1 cellular context compared by ENCODE assay signal in genomic region chr6:26249709-26249958, GRCh38.
TF ChIP-seq lines count a peak whose summit lies in the region.

No MANE protein-coding gene starts in this region.

TF ChIP-seq in GM12878, 131 proteins besides CTCF, POLR2A, EP300 and RAD21 (continued from another document and continues in another):
- TF ChIP-seq E2F4 (IDR thresholded peaks at IDR 0.05; ENCODE audit: low read depth, low read length) (no peak), BHLHE40 (IDR thresholded peaks at IDR 0.05; ENCODE audit: borderline replicate concordance in 1 of 2, low read depth in 2 of 2, low read length in 1 of 2) (no peak), HDAC2 (IDR thresholded peaks at IDR 0.05) (no peak), MYB (IDR thresholded peaks at IDR 0.05; ENCODE audit: borderline replicate concordance, low read depth, low read length) (no peak), PML (IDR thresholded peaks at IDR 0.05; ENCODE audit: low read length) (no peak), KDM1A (IDR thresholded peaks at IDR 0.05; ENCODE audit: borderline replicate concordance) (no peak), DPF2 (IDR thresholded peaks at IDR 0.05) (0 out of 2 replicates have a peak, but pooled peaks have one; percentile 23), YBX1 (IDR thresholded peaks at IDR 0.05) (no peak), TCF12 (IDR thresholded peaks at IDR 0.05; ENCODE audit: low read depth, low read length) (no peak), JUNB (IDR thresholded peaks at IDR 0.05) (no peak), SKIL (IDR thresholded peaks at IDR 0.05; ENCODE audit: low read depth, poor library complexity, severe bottlenecking) (no peak), ZNF217 (IDR thresholded peaks at IDR 0.05) (no peak), SUZ12 (IDR thresholded peaks at IDR 0.05; ENCODE audit: unreplicated experiment) (no peak), PAX8 (IDR thresholded peaks at IDR 0.05) (0 out of 2 replicates have a peak, but pooled peaks have one; percentile 84), ZBTB33 (IDR thresholded peaks at IDR 0.05) (no peak), MEF2A (IDR thresholded peaks at IDR 0.05; ENCODE audit: insufficient read depth, low read depth, low read length) (0 out of 2 replicates have a peak, but pooled peaks have one; percentile 3), RUNX3 (IDR thresholded peaks at IDR 0.05; ENCODE audit: low read length) (0 out of 2 replicates have a peak, but pooled peaks have one; percentile 1), EED (IDR thresholded peaks at IDR 0.05; ENCODE audit: low read depth) (no peak; the same call in 1 of the 2 replicates), POU2F2 (IDR thresholded peaks at IDR 0.05; ENCODE audit: borderline replicate concordance, low read depth, low read length) (peak; percentile 46; the same call in 1 of the 3 replicates), PBX3 (IDR thresholded peaks at IDR 0.05; ENCODE audit: insufficient replicate concordance, low read depth, low read length) (no peak), MAX (IDR thresholded peaks at IDR 0.05; ENCODE audit: low read depth, low read length) (no peak), GABPA (IDR thresholded peaks at IDR 0.05; ENCODE audit: low read depth) (no peak), ATF3 (IDR thresholded peaks at IDR 0.05; ENCODE audit: borderline replicate concordance, extremely low read depth, low read depth, low read length) (no peak), ZBTB4 (CRISPR knock-in tag; IDR thresholded peaks at IDR 0.05) (peak; percentile 93), HDAC6 (IDR thresholded peaks at IDR 0.05; ENCODE audit: unreplicated experiment) (no peak), ETV6 (conservative IDR thresholded peaks at IDR 0.05 in 1 of 2, IDR thresholded peaks at IDR 0.05 in 1 of 2; ENCODE audit: borderline replicate concordance in 1 of 2, low read depth in 1 of 2) (no peak), SREBF2 (IDR thresholded peaks at IDR 0.05; ENCODE audit: low read length) (no peak), BCLAF1 (IDR thresholded peaks at IDR 0.05) (no peak), KLF5 (IDR thresholded peaks at IDR 0.05; ENCODE audit: partially characterized antibody) (no peak), ZSCAN29 (IDR thresholded peaks at IDR 0.05) (peak; percentile 22), ZNF622 (IDR thresholded peaks at IDR 0.05) (no peak), TAF1 (IDR thresholded peaks at IDR 0.05; ENCODE audit: borderline replicate concordance, low read depth, low read length) (no peak), BCL11A (IDR thresholded peaks at IDR 0.05; ENCODE audit: low read depth, low read length) (no peak), MYC (IDR thresholded peaks at IDR 0.05; ENCODE audit: insufficient read depth, insufficient read length, insufficient replicate concordance, low read length, severe bottlenecking) (no peak), RCOR1 (conservative IDR thresholded peaks at IDR 0.05; ENCODE audit: low read depth, low read length) (no peak), NFYA (IDR thresholded peaks at IDR 0.05; ENCODE audit: borderline replicate concordance, low read depth, low read length) (no peak), CHD4 (IDR thresholded peaks at IDR 0.05) (no peak), ATF7 (IDR thresholded peaks at IDR 0.05; ENCODE audit: low read depth) (no peak), NBN (IDR thresholded peaks at IDR 0.05) (0 out of 2 replicates have a peak, but pooled peaks have one; percentile 53), LARP7 (IDR thresholded peaks at IDR 0.05) (no peak; the same call in 1 of the 2 replicates), SMAD5 (IDR thresholded peaks at IDR 0.05; ENCODE audit: low read depth) (no peak), RBBP5 (conservative IDR thresholded peaks at IDR 0.05) (no peak), POLR2AphosphoS2 (IDR thresholded peaks at IDR 0.05; ENCODE audit: low read depth, low read length) (no peak), NR2C1 (IDR thresholded peaks at IDR 0.05) (no peak), SMC3 (IDR thresholded peaks at IDR 0.05; ENCODE audit: borderline replicate concordance, low read length) (no peak), RELB (IDR thresholded peaks at IDR 0.05; ENCODE audit: low read depth) (peak; percentile 61), SPI1 (IDR thresholded peaks at IDR 0.05; ENCODE audit: borderline replicate concordance, insufficient read depth, low read depth, low read length) (no peak), KAT2A (conservative IDR thresholded peaks at IDR 0.05; ENCODE audit: control insufficient read depth, low read depth, low read length) (no peak), MLLT1 (IDR thresholded peaks at IDR 0.05) (no peak), ESRRA (IDR thresholded peaks at IDR 0.05; ENCODE audit: low read length) (no peak), BMI1 (IDR thresholded peaks at IDR 0.05; ENCODE audit: borderline replicate concordance) (peak; percentile 78; the same call in 1 of the 2 replicates), ZNF24 (IDR thresholded peaks at IDR 0.05) (no peak), NRF1 (conservative IDR thresholded peaks at IDR 0.05; ENCODE audit: low read depth, low read length) (no peak), TARDBP (IDR thresholded peaks at IDR 0.05; ENCODE audit: borderline replicate concordance) (no peak; the same call in 1 of the 2 replicates)
